ENCODE assay signal across 8 cellular contexts in genomic region chr11:62832346-62833234, GRCh38. TPM values are rescaled to one million over a fixed set of nuclear protein-coding genes. Genes with fewer than 3 reads are reported as not detected.
DNase-seq lines count a peak whose midpoint lies in the region; ATAC-seq and TF ChIP-seq lines count a peak whose summit lies in the region.

Gene TEX54 (minus strand): TSS chr11:62832841.

- peaks cover 81% of the 10 kb centered on the region for H3K79me2 ChIP-seq in hepatocyte

- peaks cover 29% of the 10 kb centered on the region for H3K36me3 Mint-ChIP-seq in activated CD4-positive, alpha-beta T cell treated with anti-CD3 and anti-CD28 coated beads for 36 hours (ENCODE audit: low read depth)
- H3K36me3 Mint-ChIP-seq in activated T-helper 2 cell treated with anti-CD3 and anti-CD28 coated beads, Interferon-gamma antibody, Interleukin-2, Interleukin-4, amounts not matched to agents 10 μg/mL and 5 μg/mL and 100 μg/mL, durations not matched to agents 14 hours and 24 hours and 36 hours (ENCODE audit: low read depth) = peaks cover 48% of the 10 kb centered on the region

- H3K4me3 Mint-ChIP-seq in activated CD4-positive, alpha-beta T cell treated with anti-CD3 and anti-CD28 coated beads for 36 hours = peak within 1 kb of the TSS; percentile 84
- peak within 1 kb of the TSS; percentile 94 for H3K4me3 Mint-ChIP-seq in activated T-helper 2 cell treated with anti-CD3 and anti-CD28 coated beads, Interferon-gamma antibody, Interleukin-2, Interleukin-4, amounts not matched to agents 10 μg/mL and 5 μg/mL and 100 μg/mL, durations not matched to agents 14 hours and 24 hours and 36 hours (ENCODE audit: low read depth)

- no peaks in the 10 kb centered on the region for H3K9me3 ChIP-seq in hepatocyte (ENCODE audit: low read depth)

- peaks cover 43% of the 10 kb centered on the region for H3K4me1 Mint-ChIP-seq in activated CD4-positive, alpha-beta T cell treated with anti-CD3 and anti-CD28 coated beads for 36 hours
- H3K4me1 Mint-ChIP-seq in activated T-helper 2 cell treated with anti-CD3 and anti-CD28 coated beads, Interferon-gamma antibody, Interleukin-2, Interleukin-4, amounts not matched to agents 10 μg/mL and 5 μg/mL and 100 μg/mL, durations not matched to agents 14 hours and 24 hours and 36 hours (ENCODE audit: low read depth) = peaks cover 26% of the 10 kb centered on the region

- H4K20me1 ChIP-seq in hepatocyte (ENCODE audit: insufficient read depth, poor library complexity, severe bottlenecking) = peaks cover 18% of the 10 kb centered on the region

- ATAC-seq in activated CD4-positive, alpha-beta T cell treated with anti-CD3 and anti-CD28 coated beads for 36 hours = peak; percentile 1
- peak; percentile 22 for ATAC-seq in HG03175 (IDR thresholded peaks at IDR 0.05; ENCODE audit: unreplicated experiment)

- H3K4me3 ChIP-seq in hepatocyte (peak within 1 kb of the TSS; percentile 61), skeletal muscle cell (ENCODE audit: low read depth, low read length) (peak within 1 kb of the TSS; percentile 87)

- no peaks in the 10 kb centered on the region for H3K27me3 Mint-ChIP-seq in activated CD4-positive, alpha-beta T cell treated with anti-CD3 and anti-CD28 coated beads for 36 hours
- no peaks in the 10 kb centered on the region for H3K27me3 Mint-ChIP-seq in activated T-helper 2 cell treated with anti-CD3 and anti-CD28 coated beads, Interferon-gamma antibody, Interleukin-2, Interleukin-4, amounts not matched to agents 10 μg/mL and 5 μg/mL and 100 μg/mL, durations not matched to agents 14 hours and 24 hours and 36 hours (ENCODE audit: low read depth)

- CTCF ChIA-PET in activated CD4-positive, alpha-beta T cell treated with anti-CD3 and anti-CD28 coated beads for 36 hours (lab: Charles Lee) = interaction anchor here (0.6 to 1.2 kb wide), 8 partner anchors 37 to 438 kb away, joined by 3 to 5 read pairs (median 4); partner anchors contain the start of genes MTA2 and ZBTB3

- intact Hi-C loops in activated CD4-positive, alpha-beta T cell treated with anti-CD3 and anti-CD28 coated beads for 36 hours (cut with DNase I, micrococcal nuclease) = loop anchor here in 1 of 2 experiments (1.0 to 2.0 kb wide), 7 partner anchors 27 to 242 kb away; partner anchors contain the start of genes NXF1, SLC3A2, TMEM179B and TTC9C
- intact Hi-C loops in activated T-helper 2 cell treated with anti-CD3 and anti-CD28 coated beads, Interferon-gamma antibody, Interleukin-2, Interleukin-4, amounts not matched to agents 10 μg/mL and 5 μg/mL and 100 μg/mL, durations not matched to agents 14 hours and 24 hours and 36 hours (cut with micrococcal nuclease) = loop anchor here (1.0 to 5.0 kb wide), 2 partner anchors 45 to 125 kb away; partner anchors contain the start of genes BSCL2, GNG3 and TMEM179B

- H3K36me3 ChIP-seq in hepatocyte (replicated peaks; ENCODE audit: insufficient read depth, low read depth) = no peaks in the 10 kb centered on the region

- no peaks in the 10 kb centered on the region for H3K27me3 ChIP-seq in hepatocyte

- peak within 1 kb of the TSS; percentile 95 for H3K27ac ChIP-seq in hepatocyte

- no peak for TF ChIP-seq CTCF in hepatocyte (IDR thresholded peaks at IDR 0.05; ENCODE audit: poor library complexity)

- peak within 1 kb of the TSS; percentile 99 for H3K27ac Mint-ChIP-seq in activated CD4-positive, alpha-beta T cell treated with anti-CD3 and anti-CD28 coated beads for 36 hours
- H3K27ac Mint-ChIP-seq in activated T-helper 2 cell treated with anti-CD3 and anti-CD28 coated beads, Interferon-gamma antibody, Interleukin-2, Interleukin-4, amounts not matched to agents 10 μg/mL and 5 μg/mL and 100 μg/mL, durations not matched to agents 14 hours and 24 hours and 36 hours = peak within 1 kb of the TSS; percentile 99

- no peaks in the 10 kb centered on the region for H3K9me2 ChIP-seq in hepatocyte (replicated peaks; ENCODE audit: insufficient read depth)

- POLR2A ChIA-PET in activated CD4-positive, alpha-beta T cell treated with anti-CD3 and anti-CD28 coated beads for 36 hours (lab: Charles Lee) = interaction anchor here (0.6 to 2.8 kb wide), 15 partner anchors 8 to 293 kb away, joined by 3 to 73 read pairs (median 10); partner anchors contain the start of genes C11orf98, CSKMT, MTA2 and TMEM179B

- peaks cover 15% of the 10 kb centered on the region for H3K4me1 ChIP-seq in hepatocyte (ENCODE audit: insufficient read depth)

- H3K4me2 ChIP-seq in hepatocyte = peak within 1 kb of the TSS; percentile 89

- DNase-seq in activated CD4-positive, alpha-beta T cell treated with anti-CD3 and anti-CD28 coated beads for 36 hours = no peak
- DNase-seq in activated CD4-positive, alpha-beta T cell treated with anti-CD3 and anti-CD28 coated beads, Interleukin-2, amount 50 U/mL, for 1 hour = no peak
- no peak for DNase-seq in activated T-helper 2 cell treated with anti-CD3 and anti-CD28 coated beads, Interferon-gamma antibody, Interleukin-2, Interleukin-4, amounts not matched to agents 10 μg/mL and 5 μg/mL and 100 μg/mL, durations not matched to agents 14 hours and 24 hours and 36 hours (ENCODE audit: low spot score)
- DNase-seq in hepatocyte (ENCODE audit: low spot score) = peak; percentile 65
- no peak for DNase-seq in skeletal muscle cell (ENCODE audit: low read depth)
- DNase-seq in stimulated activated naive CD4-positive, alpha-beta T cell treated with Interleukin-2 at 50 U/mL for 16 hours (lab: John Stamatoyannopoulos, UW) = no peak
- no peak for DNase-seq in stimulated activated CD4-positive, alpha-beta T cell treated with anti-CD3 and anti-CD28 coated beads, Interleukin-1b, Interleukin-23, amount 100 ng/mL, for 48 hours

- H2AFZ ChIP-seq in hepatocyte = peak within 1 kb of the TSS; percentile 42

- 17% methylated on average over 39 of the region's 40 CpGs for WGBS in hepatocyte (ENCODE audit: low lambda C conversion rate, missing lambda C conversion rate)

- H3K9me3 Mint-ChIP-seq in activated CD4-positive, alpha-beta T cell treated with anti-CD3 and anti-CD28 coated beads for 36 hours (ENCODE audit: low read depth) = no peaks in the 10 kb centered on the region
- H3K9me3 Mint-ChIP-seq in activated T-helper 2 cell treated with anti-CD3 and anti-CD28 coated beads, Interferon-gamma antibody, Interleukin-2, Interleukin-4, amounts not matched to agents 10 μg/mL and 5 μg/mL and 100 μg/mL, durations not matched to agents 14 hours and 24 hours and 36 hours = no peaks in the 10 kb centered on the region

RNA-seq across cellular contexts. Expression of gene TEX54, which starts in this region (rescaled TPM):
- total RNA-seq in activated CD4-positive, alpha-beta T cell treated with anti-CD3 and anti-CD28 coated beads for 36 hours = under 1 TPM in 1 of 2 experiments, not detected in 1; 0.42 TPM
- total RNA-seq in activated T-helper 2 cell treated with anti-CD3 and anti-CD28 coated beads, Interferon-gamma antibody, Interleukin-2, Interleukin-4, amounts not matched to agents 10 μg/mL and 5 μg/mL and 100 μg/mL, durations not matched to agents 14 hours and 24 hours and 36 hours = 1.2 TPM in 1 of 2 replicates, not detected in the other
- total RNA-seq in hepatocyte = not detected in 2 replicates
- 1.8 and 3.5 TPM in 2 replicates for polyA plus RNA-seq in hepatocyte

Comparison
In these comparisons a context has a peak if more than half of its experiments do, and no peak if none do; other contexts are left out.
1. Peak in ATAC-seq in activated CD4-positive, alpha-beta T cell treated with anti-CD3 and anti-CD28 coated beads for 36 hours; RNA of the gene not detected or under 1 TPM.